In genomic region chr19:14378890-14379289, GRCh38 we compare ENCODE assay signal across 18 cellular contexts. TPM values are rescaled to one million over a fixed set of nuclear protein-coding genes. Genes with fewer than 3 reads are reported as not detected.
A peak's percentile ranks its signal among the peaks of the same experiment; 100 is the strongest.
DNase-seq lines count a peak whose midpoint lies in the region; ATAC-seq and TF ChIP-seq lines count a peak whose summit lies in the region.
"Had no signal": no experiment of that assay in that cellular context is flagged by ENCODE, and none has a peak within 500 bp of the region (broad histone marks: within the 10 kb centered on the region; RNA-seq: fewer than 3 reads in every experiment).

No MANE protein-coding gene starts in this region.

- H3K4me2 ChIP-seq in BLaER1 (peak overlapping the region; percentile 40), neuronal stem cell (ENCODE audit: insufficient read depth, low read length, poor library complexity, severe bottlenecking) (no peak overlapping the region)

- CTCF ChIA-PET in CD8-positive, alpha-beta memory T cell (lab: Charles Lee) = interaction anchor here (1.2 to 12.8 kb wide), 5 partner anchors 14 to 242 kb away, joined by 3 to 186 read pairs (median 20); no protein-coding TSS in a partner anchor

- no peak for DNase-seq in CD8-positive, alpha-beta memory T cell
- DNase-seq in endodermal cell (no peak), neuronal stem cell (ENCODE audit: low spot score) (no peak), DMS53 treated with DMSO at 0.1 percent for 48 hours (lab: John Stamatoyannopoulos, UW; ENCODE audit: unreplicated experiment) (no peak), HUDEP-2 (lab: John Stamatoyannopoulos, UW; ENCODE audit: unreplicated experiment in 76 of 76) (no peak)
- DNase-seq in activated CD8-positive, alpha-beta memory T cell treated with anti-CD3 and anti-CD28 coated beads for 24 hours = no peak
- DNase-seq: activated T-cell treated with anti-CD3 and anti-CD28 coated beads for 4 hours; amniotic stem cell; DMS153; HCEC 1CT; KG1; NCI-H1048; NCI-H748 treated with DMSO at 0.1 percent for 48 hours; stimulated activated naive CD4-positive, alpha-beta T cell treated with Interleukin-2 at 50 U/mL for 16 hours had no signal

- H2BK5ac ChIP-seq in neuronal stem cell (ENCODE audit: low read length) = no peak overlapping the region

- H2BK120ac ChIP-seq in neuronal stem cell (ENCODE audit: low read depth, low read length) = no peak overlapping the region

- H3K4me1 ChIP-seq in BLaER1 (peaks cover 79% of the 10 kb centered on the region), endodermal cell (ENCODE audit: control insufficient read depth, insufficient read depth, low read length) (no peaks in the 10 kb centered on the region), neuronal stem cell (ENCODE audit: control insufficient read depth in 2 of 2, insufficient read depth in 1 of 2, low read depth in 1 of 2, low read length in 2 of 2) (peaks cover 14 to 22% of the 10 kb centered on the region in 2 donors)
- peaks cover 44% of the 10 kb centered on the region for H3K4me1 ChIP-seq in CD8-positive, alpha-beta memory T cell (ENCODE audit: insufficient read depth, low read length)

- H3K27me3 Mint-ChIP-seq in CD8-positive, alpha-beta memory T cell = peaks cover 0 to 15% of the 10 kb centered on the region in 2 donors
- no peaks in the 10 kb centered on the region for H3K27me3 Mint-ChIP-seq in endodermal cell (ENCODE audit: insufficient read depth)

- H4K8ac ChIP-seq in neuronal stem cell (ENCODE audit: low read depth, low read length) = no peak overlapping the region

- no peak for TF ChIP-seq CTCF in endodermal cell (conservative IDR thresholded peaks at IDR 0.05)

- H4K20me1 ChIP-seq in BLaER1 = no peaks in the 10 kb centered on the region

- H3K27ac ChIP-seq in BLaER1 (no peak overlapping the region), endodermal cell (ENCODE audit: low read depth, low read length) (peak overlapping the region; percentile 21), neuronal stem cell (replicated peaks; ENCODE audit: low read length) (peak overlapping the region; percentile 23)
- no peak overlapping the region for H3K27ac ChIP-seq in CD8-positive, alpha-beta memory T cell (ENCODE audit: low read depth, low read length)

- H3K27me3 ChIP-seq in BLaER1 = no peaks in the 10 kb centered on the region
- no peaks in the 10 kb centered on the region for H3K27me3 ChIP-seq in CD8-positive, alpha-beta memory T cell (ENCODE audit: insufficient read depth, low read length, poor library complexity, severe bottlenecking)
- no peaks in the 10 kb centered on the region for H3K27me3 ChIP-seq in endodermal cell (ENCODE audit: control insufficient read depth, insufficient read depth, low read length, poor library complexity, severe bottlenecking)
- peaks cover 0 to 14% (median 0%) of the 10 kb centered on the region in 3 experiments for H3K27me3 ChIP-seq in neuronal stem cell (ENCODE audit: control insufficient read depth in 3 of 3, insufficient read depth in 3 of 3, low read depth in 1 of 3, low read length in 3 of 3)

- no peaks in the 10 kb centered on the region for H3K36me3 ChIP-seq in BLaER1
- no peaks in the 10 kb centered on the region for H3K36me3 ChIP-seq in CD8-positive, alpha-beta memory T cell (ENCODE audit: insufficient read depth, low read length)
- no peaks in the 10 kb centered on the region for H3K36me3 ChIP-seq in endodermal cell (ENCODE audit: control insufficient read depth, insufficient read depth, low read length)
- H3K36me3 ChIP-seq in neuronal stem cell (replicated peaks in 1 of 2; ENCODE audit: control insufficient read depth in 2 of 2, insufficient read depth in 2 of 2, low read length in 2 of 2) = no peaks in the 10 kb centered on the region

- WGBS in endodermal cell (ENCODE audit: insufficient coverage in 1 of 2, insufficient read length in 1 of 2), 2 experiments = 66 to 76% methylated on average over 4 of the region's 4 CpGs
- no CpG with 5 or more reads among the region's 4 CpGs for WGBS in neuronal stem cell (ENCODE audit: extremely low coverage in 2 of 2, insufficient read length in 2 of 2, insufficient replicate concordance in 1 of 2), 2 donors

- H3K27ac Mint-ChIP-seq in CD8-positive, alpha-beta memory T cell = peak overlapping the region in 7 of 8 donors; percentile 59 to 99 (median 89)
- no peak overlapping the region for H3K27ac Mint-ChIP-seq in endodermal cell

- H3K14ac ChIP-seq in neuronal stem cell (ENCODE audit: low read length) = no peak overlapping the region

- H2AK5ac ChIP-seq in neuronal stem cell (ENCODE audit: low read depth, low read length) = no peak overlapping the region

- no peak overlapping the region for H4K91ac ChIP-seq in neuronal stem cell (ENCODE audit: low read depth, low read length, poor library complexity)

- H3K4me3 Mint-ChIP-seq in CD8-positive, alpha-beta memory T cell = peak overlapping the region in 2 of 7 donors; percentile 27 to 75
- no peak overlapping the region for H3K4me3 Mint-ChIP-seq in endodermal cell
- H3K4me3 Mint-ChIP-seq: mesothelial cell of epicardium had no signal

- no peaks in the 10 kb centered on the region for H3K9me3 ChIP-seq in BLaER1
- no peaks in the 10 kb centered on the region for H3K9me3 ChIP-seq in CD8-positive, alpha-beta memory T cell (ENCODE audit: low read length)
- H3K9me3 ChIP-seq in endodermal cell (ENCODE audit: control insufficient read depth, low read length) = no peaks in the 10 kb centered on the region
- no peaks in the 10 kb centered on the region for H3K9me3 ChIP-seq in neuronal stem cell (replicated peaks in 1 of 2; ENCODE audit: control insufficient read depth in 2 of 2, insufficient read depth in 1 of 2, low read depth in 1 of 2, low read length in 2 of 2)

- no peak overlapping the region for H2BK15ac ChIP-seq in neuronal stem cell (ENCODE audit: low read length)

- POLR2A ChIA-PET in CD8-positive, alpha-beta memory T cell (lab: Charles Lee) = interaction anchor here (7.0 kb wide), 1 partner anchor 14 kb away, joined by 103 read pairs; no protein-coding TSS in a partner anchor

- peaks cover 0 to 3% (median 0%) of the 10 kb centered on the region in 5 donors for H3K9me3 Mint-ChIP-seq in CD8-positive, alpha-beta memory T cell
- H3K9me3 Mint-ChIP-seq in endodermal cell = no peaks in the 10 kb centered on the region
- H3K9me3 Mint-ChIP-seq: mesothelial cell of epicardium had no signal

- H3K79me1 ChIP-seq in neuronal stem cell (ENCODE audit: low read depth, low read length) = no peaks in the 10 kb centered on the region

- H3K9ac ChIP-seq in BLaER1 = no peak overlapping the region
- no peak overlapping the region for H3K9ac ChIP-seq in endodermal cell (ENCODE audit: extremely low read depth, low read length, poor library complexity, severe bottlenecking)
- H3K9ac ChIP-seq in neuronal stem cell (ENCODE audit: low read depth, low read length, poor library complexity) = no peak overlapping the region

- H3K36me3 Mint-ChIP-seq in CD8-positive, alpha-beta memory T cell = peaks cover 2 to 22% (median 6%) of the 10 kb centered on the region in 3 donors
- H3K36me3 Mint-ChIP-seq in endodermal cell (ENCODE audit: low read depth) = no peaks in the 10 kb centered on the region
- H3K36me3 Mint-ChIP-seq: mesothelial cell of epicardium had no signal

- no peak overlapping the region for H2BK12ac ChIP-seq in neuronal stem cell (ENCODE audit: low read length)

- no peak overlapping the region for H3K23ac ChIP-seq in neuronal stem cell (ENCODE audit: low read depth, low read length, poor library complexity)

- H2AFZ ChIP-seq in neuronal stem cell (ENCODE audit: low read length) = peak overlapping the region; percentile 45

- H3K18ac ChIP-seq in neuronal stem cell (ENCODE audit: low read length) = no peak overlapping the region

- no peak overlapping the region for H3K4me3 ChIP-seq in BLaER1
- no peak overlapping the region for H3K4me3 ChIP-seq in CD8-positive, alpha-beta memory T cell (ENCODE audit: low read length)
- H3K4me3 ChIP-seq in endodermal cell (ENCODE audit: low read length) = no peak overlapping the region
- no peak overlapping the region for H3K4me3 ChIP-seq in neuronal stem cell (ENCODE audit: low read length in 2 of 2)
- H3K4me3 ChIP-seq: skin epidermis had no signal

- H3K4ac ChIP-seq in neuronal stem cell (ENCODE audit: low read length) = no peak overlapping the region

- peaks cover 46 to 67% (median 47%) of the 10 kb centered on the region in 3 donors for H3K4me1 Mint-ChIP-seq in CD8-positive, alpha-beta memory T cell
- peaks cover 5% of the 10 kb centered on the region for H3K4me1 Mint-ChIP-seq in endodermal cell

- ATAC-seq in HG02759 (IDR thresholded peaks at IDR 0.05; ENCODE audit: unreplicated experiment) = no peak

RNA-seq across cellular contexts. Expression of gene ADGRE5, which starts 2.4 kb away (rescaled TPM):
- total RNA-seq in CD8-positive, alpha-beta memory T cell = 100 to 1,000 TPM; 231 to 233 TPM
- polyA plus RNA-seq in CD8-positive, alpha-beta memory T cell = 311 TPM
- 1 to 10 TPM in 1 of 2 donors, under 1 TPM in 1; 0.60 to 1.2 TPM for total RNA-seq in endodermal cell
- 2.8 TPM for polyA plus RNA-seq in endodermal cell (2013, experiment 1 of 2)
- polyA plus RNA-seq in endodermal cell (2013, experiment 2 of 2) = 2.3 TPM
- polyA plus RNA-seq in neuronal stem cell (2013, experiment 1 of 2) = 0.74 TPM
- polyA plus RNA-seq in neuronal stem cell (2013, experiment 2 of 2) = 0.72 TPM

RNA-seq across cellular contexts. Expression of gene DDX39A, which starts 40.3 kb away (rescaled TPM):
- total RNA-seq in CD8-positive, alpha-beta memory T cell = 100 to 1,000 TPM; 298 to 302 TPM
- polyA plus RNA-seq in CD8-positive, alpha-beta memory T cell = 110 TPM
- 10 to 100 TPM; 82.5 to 86.1 TPM for total RNA-seq in endodermal cell
- 96.1 TPM for polyA plus RNA-seq in endodermal cell (2013, experiment 1 of 2)
- 90.8 TPM for polyA plus RNA-seq in endodermal cell (2013, experiment 2 of 2)
- 75.6 TPM for polyA plus RNA-seq in neuronal stem cell (2013, experiment 1 of 2)
- 76.2 TPM for polyA plus RNA-seq in neuronal stem cell (2013, experiment 2 of 2)

RNA-seq across cellular contexts. Expression of gene PKN1, which starts 54.2 kb away (rescaled TPM):
- 100 to 1,000 TPM; 177 to 205 TPM for total RNA-seq in CD8-positive, alpha-beta memory T cell
- polyA plus RNA-seq in CD8-positive, alpha-beta memory T cell = 86.6 TPM
- 100 to 1,000 TPM; 103 to 141 TPM for total RNA-seq in endodermal cell
- 89.7 TPM for polyA plus RNA-seq in endodermal cell (2013, experiment 1 of 2)
- 76.1 TPM for polyA plus RNA-seq in endodermal cell (2013, experiment 2 of 2)
- polyA plus RNA-seq in neuronal stem cell (2013, experiment 1 of 2) = 70.0 TPM
- 68.8 TPM for polyA plus RNA-seq in neuronal stem cell (2013, experiment 2 of 2)

Comparison
In these comparisons a context has a peak if more than half of its experiments do, and no peak if none do; other contexts are left out.
1. H3K27ac ChIP-seq: peak in endodermal cell (single experiment) and neuronal stem cell (single experiment); none in BLaER1 (single experiment) and CD8-positive, alpha-beta memory T cell (single experiment).
2. RNA of gene ADGRE5, which starts 2.4 kb away (total RNA-seq): 231 to 233 TPM in CD8-positive, alpha-beta memory T cell; 0.60 to 1.2 TPM in endodermal cell; every median in the first group is over 100 times any median in the second.